Comparison of ENCODE assay signal across 29 cellular contexts in the genomic region with DNA sequence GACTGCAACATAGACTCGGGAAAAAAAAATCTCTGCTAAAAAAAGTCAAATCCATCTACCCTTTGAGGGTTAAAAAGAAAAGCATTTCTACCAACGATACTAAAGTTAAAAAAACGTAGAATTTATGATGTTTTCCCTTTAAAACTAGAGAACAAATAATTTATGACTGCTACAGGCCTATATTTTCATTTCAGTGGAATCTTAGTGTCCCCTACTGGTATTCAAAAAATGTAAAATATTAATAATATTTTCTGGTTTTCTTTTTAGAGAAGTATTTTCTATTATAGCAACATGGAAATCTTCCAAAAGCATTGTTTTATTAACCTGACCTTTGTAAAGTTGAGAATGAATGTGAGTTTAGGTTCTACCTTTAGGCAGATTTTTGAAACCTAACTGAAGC.
"Had no signal": no experiment of that assay in that cellular context is flagged by ENCODE, and none has a peak within 500 bp of the region (broad histone marks: within the 10 kb centered on the region; RNA-seq: fewer than 3 reads in every experiment).

No MANE protein-coding gene starts in this region.

- H3K4me3 Mint-ChIP-seq: activated CD4-positive, alpha-beta memory T cell treated with anti-CD3 and anti-CD28 coated beads for 36 hours; activated CD4-positive, alpha-beta T cell treated with anti-CD3 and anti-CD28 coated beads, Interleukin-2, amount 10 ng/mL, durations not matched to agents 24 days and 14 days; activated naive CD4-positive, alpha-beta T cell treated with anti-CD3 and anti-CD28 coated beads, Interleukin-2, amount 50 U/mL, for 24 hours; activated naive CD8-positive, alpha-beta T cell treated with anti-CD3 and anti-CD28 coated beads, Interleukin-2, amount 50 U/mL, for 24 hours; activated T-helper 17 cell treated with anti-CD3 and anti-CD28 coated beads, Interleukin-2, amount 50 U/mL, for 72 hours; natural killer cell treated with Interleukin-12 subunit alpha and Interleukin-12 subunit beta and Interleukin-15 and Interleukin-18, amount 100 ng/mL, for 72 hours had no signal

- H3K27ac Mint-ChIP-seq: activated CD4-positive, alpha-beta memory T cell treated with anti-CD3 and anti-CD28 coated beads for 36 hours; activated CD4-positive, alpha-beta T cell treated with anti-CD3 and anti-CD28 coated beads, Interleukin-2, amount 10 ng/mL, durations not matched to agents 24 days and 14 days; activated naive CD4-positive, alpha-beta T cell treated with anti-CD3 and anti-CD28 coated beads, Interleukin-2, amount 50 U/mL, for 24 hours; activated naive CD8-positive, alpha-beta T cell treated with anti-CD3 and anti-CD28 coated beads, Interleukin-2, amount 50 U/mL, for 24 hours; activated T-helper 17 cell treated with anti-CD3 and anti-CD28 coated beads, Interleukin-2, amount 50 U/mL, for 72 hours; natural killer cell treated with Interleukin-12 subunit alpha and Interleukin-12 subunit beta and Interleukin-15 and Interleukin-18, amount 100 ng/mL, for 72 hours had no signal

- DNase-seq: activated CD4-positive, alpha-beta memory T cell treated with anti-CD3 and anti-CD28 coated beads for 36 hours; activated CD4-positive, alpha-beta T cell treated with anti-CD3 and anti-CD28 coated beads, Interleukin-2, amount 10 ng/mL, durations not matched to agents 24 days and 14 days; activated CD4-positive, CD25-positive, alpha-beta regulatory T cell treated with anti-CD3 and anti-CD28 coated beads, Interleukin-2, amount 50 U/mL, for 72 hours; activated CD8-positive, alpha-beta memory T cell treated with anti-CD3 and anti-CD28 coated beads, Interleukin-2, amount 50 U/mL, for 4 hours; activated gamma-delta T cell treated with Interleukin-2 at 50 U/mL for 16 hours; activated naive CD8-positive, alpha-beta T cell treated with anti-CD3 and anti-CD28 coated beads, Interleukin-2, amount 50 U/mL, for 24 hours; activated T-cell treated with anti-CD3 and anti-CD28 coated beads, Interleukin-2, amount 50 U/mL, for 1 hour; central memory CD4-positive, alpha-beta T cell; dermis blood vessel endothelial cell; effector CD8-positive, alpha-beta T cell; erythroblast; islet precursor cell; left ventricle myocardium inferior; mesendoderm; mucosa of descending colon; posterior cingulate gyrus; right cardiac atrium; stimulated activated CD4-positive, alpha-beta T cell treated with anti-CD3 and anti-CD28 coated beads, Interleukin-2, amount 100 ng/mL, for 48 hours; stimulated activated naive CD8-positive, alpha-beta T cell treated with anti-CD3 and anti-CD28 coated beads, Interleukin-15, Interleukin-2, amounts not matched to agents 100 U/mL and 50 U/mL, for 24 hours; T-helper 9 cell; testis; transverse colon had no signal

- H3K9me3 Mint-ChIP-seq: natural killer cell treated with Interleukin-12 subunit alpha and Interleukin-12 subunit beta and Interleukin-15 and Interleukin-18, amount 100 ng/mL, for 72 hours had no signal

- H3K27ac ChIP-seq: breast epithelium, gastroesophageal sphincter, hepatocyte, left ventricle myocardium inferior, testis, transverse colon had no signal

- H3K36me3 ChIP-seq: breast epithelium, gastroesophageal sphincter, left ventricle myocardium inferior, transverse colon had no signal

- H3K4me1 Mint-ChIP-seq: activated CD4-positive, alpha-beta T cell treated with anti-CD3 and anti-CD28 coated beads, Interleukin-2, amount 10 ng/mL, durations not matched to agents 24 days and 14 days; activated naive CD4-positive, alpha-beta T cell treated with anti-CD3 and anti-CD28 coated beads, Interleukin-2, amount 50 U/mL, for 24 hours; activated naive CD8-positive, alpha-beta T cell treated with anti-CD3 and anti-CD28 coated beads, Interleukin-2, amount 50 U/mL, for 24 hours had no signal

- H3K36me3 Mint-ChIP-seq: activated CD4-positive, alpha-beta memory T cell treated with anti-CD3 and anti-CD28 coated beads for 36 hours; activated naive CD4-positive, alpha-beta T cell treated with anti-CD3 and anti-CD28 coated beads, Interleukin-2, amount 50 U/mL, for 24 hours; natural killer cell treated with Interleukin-12 subunit alpha and Interleukin-12 subunit beta and Interleukin-15 and Interleukin-18, amount 100 ng/mL, for 72 hours had no signal

- H3K4me3 ChIP-seq: breast epithelium, gastroesophageal sphincter, hepatocyte, left ventricle myocardium inferior, lung, mucosa of descending colon, testis, transverse colon had no signal

- H3K79me2 ChIP-seq: hepatocyte had no signal

- H2AFZ ChIP-seq: hepatocyte had no signal

- H3K4me2 ChIP-seq: hepatocyte had no signal

- H3K27me3 Mint-ChIP-seq: activated CD4-positive, alpha-beta memory T cell treated with anti-CD3 and anti-CD28 coated beads for 36 hours; activated CD4-positive, alpha-beta T cell treated with anti-CD3 and anti-CD28 coated beads, Interleukin-2, amount 10 ng/mL, durations not matched to agents 24 days and 14 days; activated naive CD8-positive, alpha-beta T cell treated with anti-CD3 and anti-CD28 coated beads, Interleukin-2, amount 50 U/mL, for 24 hours; natural killer cell treated with Interleukin-12 subunit alpha and Interleukin-12 subunit beta and Interleukin-15 and Interleukin-18, amount 100 ng/mL, for 72 hours had no signal

- H3K4me1 ChIP-seq: breast epithelium, left ventricle myocardium inferior, testis, transverse colon had no signal

- ATAC-seq: activated naive CD8-positive, alpha-beta T cell treated with anti-CD3 and anti-CD28 coated beads, Interleukin-2, amount 50 U/mL, for 24 hours; activated T-helper 17 cell treated with anti-CD3 and anti-CD28 coated beads, Interleukin-2, amount 50 U/mL, for 72 hours; gastroesophageal sphincter; mucosa of descending colon; natural killer cell treated with Interleukin-12 subunit alpha and Interleukin-12 subunit beta and Interleukin-15 and Interleukin-18, amount 100 ng/mL, for 72 hours; right cardiac atrium; stimulated activated naive CD8-positive, alpha-beta T cell treated with anti-CD3 and anti-CD28 coated beads, Interleukin-15, Interleukin-2, amounts not matched to agents 100 U/mL and 50 U/mL, for 24 hours had no signal

- H3K27me3 ChIP-seq: breast epithelium, gastroesophageal sphincter, hepatocyte, testis, transverse colon had no signal

- H3K9me3 ChIP-seq: gastroesophageal sphincter, testis, transverse colon had no signal
